Comparison of ENCODE assay signal across 12 cellular contexts in genomic region chr11:60563553-60564235, GRCh38. TPM values are rescaled to one million over a fixed set of nuclear protein-coding genes. Genes with fewer than 3 reads are reported as not detected.
DNase-seq lines count a peak whose midpoint lies in the region; ATAC-seq and TF ChIP-seq lines count a peak whose summit lies in the region.
"Had no signal": no experiment of that assay in that cellular context is flagged by ENCODE, and none has a peak within 500 bp of the region (broad histone marks: within the 10 kb centered on the region; RNA-seq: fewer than 3 reads in every experiment).

No MANE protein-coding gene starts in this region.

- H3K4me3 Mint-ChIP-seq in brain: peak overlapping the region in 1 of 5 experiments; percentile 42

- H3K27ac ChIP-seq in BLaER1: peak overlapping the region; percentile 61
- H3K27ac ChIP-seq in right cardiac atrium (ENCODE audit: low read length): no peak overlapping the region
- H3K27ac ChIP-seq: gastrocnemius medialis, pancreas had no signal

- H3K27me3 Mint-ChIP-seq in brain: no peaks in the 10 kb centered on the region

- H3K27ac Mint-ChIP-seq in brain: peak overlapping the region in 3 of 5 experiments; percentile 14 to 80 (median 52)

- H3K4me2 ChIP-seq in BLaER1: peak overlapping the region; percentile 5; the same call in 1 of the 2 replicates

- H3K9me3 ChIP-seq in BLaER1 (peaks cover 78% of the 10 kb centered on the region), right cardiac atrium (ENCODE audit: control insufficient read depth, low read length) (peaks cover 4% of the 10 kb centered on the region)
- H3K9me3 ChIP-seq: gastrocnemius medialis, pancreas had no signal

- WGBS in right cardiac atrium: 61% methylated on average over 8 of the region's 8 CpGs

- no peaks in the 10 kb centered on the region for H3K27me3 ChIP-seq in BLaER1
- no peaks in the 10 kb centered on the region for H3K27me3 ChIP-seq in right cardiac atrium (ENCODE audit: control insufficient read depth, insufficient read depth)
- H3K27me3 ChIP-seq: gastrocnemius medialis, pancreas had no signal

- H3K4me3 ChIP-seq in BLaER1: no peak overlapping the region
- no peak overlapping the region for H3K4me3 ChIP-seq in right cardiac atrium (ENCODE audit: low read length)
- H3K4me3 ChIP-seq: gastrocnemius medialis, HAP-1, pancreas had no signal

- no peaks in the 10 kb centered on the region for H3K36me3 Mint-ChIP-seq in brain

- H3K4me1 ChIP-seq in BLaER1: peaks cover 16% of the 10 kb centered on the region
- no peaks in the 10 kb centered on the region for H3K4me1 ChIP-seq in right cardiac atrium (ENCODE audit: control insufficient read depth, insufficient read depth, low read length)
- H3K4me1 ChIP-seq: gastrocnemius medialis, HAP-1, pancreas had no signal

- no peaks in the 10 kb centered on the region for H3K4me1 Mint-ChIP-seq in brain

- intact Hi-C loops in right cardiac atrium (cut with DNase I): no loop called here

- no peak overlapping the region for H3K9ac ChIP-seq in BLaER1

- DNase-seq in NCI-H146 (lab: John Stamatoyannopoulos, UW) (peak; percentile 56), right cardiac atrium (no peak), NCI-H2029 treated with DMSO at 0.1 percent for 48 hours (lab: John Stamatoyannopoulos, UW) (no peak), 8988T (no peak)
- DNase-seq: gastrocnemius medialis, Kasumi-1, pancreas had no signal

- no peaks in the 10 kb centered on the region for H4K20me1 ChIP-seq in BLaER1

- peaks cover 11 to 34% (median 26%) of the 10 kb centered on the region in 5 experiments for H3K9me3 Mint-ChIP-seq in brain

- TF ChIP-seq CTCF in brain (conservative IDR thresholded peaks at IDR 0.05): no peak

- no peaks in the 10 kb centered on the region for H3K36me3 ChIP-seq in BLaER1
- H3K36me3 ChIP-seq: gastrocnemius medialis, HAP-1, pancreas had no signal

- ATAC-seq in GM18517 (IDR thresholded peaks at IDR 0.05; ENCODE audit: unreplicated experiment): peak; percentile 69
- ATAC-seq in right cardiac atrium: no peak
- no peak for ATAC-seq in GM21367 (IDR thresholded peaks at IDR 0.05; ENCODE audit: unreplicated experiment)
- ATAC-seq: gastrocnemius medialis, pancreas had no signal

RNA-seq across cellular contexts. Expression of gene MS4A13, which starts 48.5 kb away (rescaled TPM):
- polyA plus RNA-seq in brain (ENCODE audit: insufficient read depth, low read depth, low replicate concordance) (not detected), right cardiac atrium (not detected)
- not detected for total RNA-seq in right cardiac atrium
- total RNA-seq: gastrocnemius medialis, pancreas had no signal
- polyA plus RNA-seq: pancreas had no signal
